ENCODE assay signal across 17 cellular contexts in genomic region chr18:1648715-1649114, GRCh38.
"Had no signal": no experiment of that assay in that cellular context is flagged by ENCODE, and none has a peak within 500 bp of the region (broad histone marks: within the 10 kb centered on the region; RNA-seq: fewer than 3 reads in every experiment).

No MANE protein-coding gene starts in this region.

- H3K4me1 Mint-ChIP-seq: activated B cell treated with CpG ODN at 0.5 μM for 24 hours; activated CD4-positive, alpha-beta T cell treated with anti-CD3 and anti-CD28 coated beads, Interleukin-2, amount 10 ng/mL, durations not matched to agents 24 days and 14 days; activated T-helper 17 cell treated with anti-CD3 and anti-CD28 coated beads, Interleukin-2, amount 50 U/mL, for 72 hours; neural crest cell had no signal

- H3K36me3 ChIP-seq: adrenal gland, ovary, tibial artery, vagina had no signal

- H3K27me3 Mint-ChIP-seq: activated B cell treated with CpG ODN at 0.5 μM for 24 hours; activated CD4-positive, alpha-beta T cell treated with anti-CD3 and anti-CD28 coated beads, Interleukin-2, amount 10 ng/mL, durations not matched to agents 24 days and 14 days; activated T-helper 17 cell treated with anti-CD3 and anti-CD28 coated beads, Interleukin-2, amount 50 U/mL, for 72 hours had no signal

- H3K4me1 ChIP-seq: adrenal gland, foreskin keratinocyte, tibial artery, vagina had no signal

- H3K27ac ChIP-seq: adrenal gland, coronary artery, foreskin keratinocyte, ovary, skin epidermis, tibial artery, vagina had no signal

- H3K4me3 Mint-ChIP-seq: activated B cell treated with CpG ODN at 0.5 μM for 24 hours; activated CD4-positive, alpha-beta T cell treated with anti-CD3 and anti-CD28 coated beads, Interleukin-2, amount 10 ng/mL, durations not matched to agents 24 days and 14 days; activated naive CD4-positive, alpha-beta T cell treated with anti-CD3 and anti-CD28 coated beads for 36 hours; activated T-helper 17 cell treated with anti-CD3 and anti-CD28 coated beads, Interleukin-2, amount 50 U/mL, for 72 hours; neural crest cell had no signal

- H3K9me3 ChIP-seq: adrenal gland, ovary, tibial artery, vagina had no signal

- H3K4me3 ChIP-seq: adrenal gland, coronary artery, ovary, skin epidermis, tibial artery, vagina had no signal

- H3K9me3 Mint-ChIP-seq: activated CD4-positive, alpha-beta T cell treated with anti-CD3 and anti-CD28 coated beads, Interleukin-2, amount 10 ng/mL, durations not matched to agents 24 days and 14 days; activated naive CD4-positive, alpha-beta T cell treated with anti-CD3 and anti-CD28 coated beads for 36 hours; activated T-helper 17 cell treated with anti-CD3 and anti-CD28 coated beads, Interleukin-2, amount 50 U/mL, for 72 hours; neural crest cell had no signal

- H3K27me3 ChIP-seq: adrenal gland, foreskin keratinocyte, ovary, tibial artery, vagina had no signal

- DNase-seq: activated B cell treated with CpG ODN at 0.5 μM for 24 hours; activated CD4-positive, alpha-beta T cell treated with anti-CD3 and anti-CD28 coated beads, Interleukin-2, amount 10 ng/mL, durations not matched to agents 24 days and 14 days; activated naive CD4-positive, alpha-beta T cell treated with anti-CD3 and anti-CD28 coated beads for 36 hours; activated T-cell treated with anti-CD3 and anti-CD28 coated beads for 4 hours; adrenal gland; central memory CD4-positive, alpha-beta T cell; effector CD4-positive, alpha-beta T cell; foreskin keratinocyte; left colon; mesendoderm; ovary had no signal

- ATAC-seq: activated T-helper 17 cell treated with anti-CD3 and anti-CD28 coated beads, Interleukin-2, amount 50 U/mL, for 72 hours; foreskin keratinocyte; left colon had no signal

- H3K27ac Mint-ChIP-seq: activated B cell treated with CpG ODN at 0.5 μM for 24 hours; activated CD4-positive, alpha-beta T cell treated with anti-CD3 and anti-CD28 coated beads, Interleukin-2, amount 10 ng/mL, durations not matched to agents 24 days and 14 days; activated naive CD4-positive, alpha-beta T cell treated with anti-CD3 and anti-CD28 coated beads for 36 hours; activated T-helper 17 cell treated with anti-CD3 and anti-CD28 coated beads, Interleukin-2, amount 50 U/mL, for 72 hours had no signal
